ENCODE assay signal across 1 cellular context in the genomic region with DNA sequence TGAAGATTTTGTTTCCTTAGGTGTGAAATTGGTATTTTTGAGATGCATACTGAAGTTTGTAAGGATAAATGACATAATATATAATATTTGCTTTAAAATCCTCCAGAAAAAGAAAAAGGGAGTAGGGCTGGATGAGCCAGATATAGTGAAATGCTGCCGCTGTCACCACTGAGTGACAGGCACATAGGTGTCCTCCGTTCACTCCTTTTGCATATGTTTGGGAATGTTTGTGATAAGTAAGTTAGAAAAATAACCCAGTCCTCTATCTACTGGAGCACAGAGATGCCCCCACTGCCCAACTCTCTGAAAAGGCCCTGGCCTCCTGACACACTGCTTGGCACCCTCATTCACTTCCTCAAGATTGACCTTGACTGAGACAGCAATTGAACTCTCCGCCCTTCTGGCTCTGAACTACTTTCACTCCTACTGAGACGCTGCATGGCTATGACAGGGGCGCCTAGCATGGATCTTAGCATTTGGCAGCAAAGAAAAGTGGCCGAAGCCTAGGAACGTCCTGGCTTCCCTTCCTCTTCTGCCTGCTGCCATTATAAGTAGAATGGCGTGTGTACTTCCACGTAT.
TF ChIP-seq lines count a peak whose summit lies in the region.

No MANE protein-coding gene starts in this region.

TF ChIP-seq in K562, 482 proteins besides CTCF, POLR2A, EP300 and RAD21 (continued from another document):
- TF ChIP-seq JUN (IDR thresholded peaks at IDR 0.05; ENCODE audit: borderline replicate concordance, low read depth, low read length) (no peak), JUN (CRISPR knock-in tag; IDR thresholded peaks at IDR 0.05; ENCODE audit: borderline replicate concordance) (no peak), MECOM (CRISPR knock-in tag; IDR thresholded peaks at IDR 0.05) (0 out of 2 replicates have a peak, but pooled peaks have one; percentile 13), BRD9 (IDR thresholded peaks at IDR 0.05; ENCODE audit: low read depth, partially characterized antibody) (no peak), PRMT5 (CRISPR knock-in tag; IDR thresholded peaks at IDR 0.05) (no peak)
